ENCODE assay signal across 1 cellular context in genomic region chr14:89427426-89428162, GRCh38.
TF ChIP-seq lines count a peak whose summit lies in the region.

No MANE protein-coding gene starts in this region.

TF ChIP-seq in SK-N-SH, 30 proteins besides CTCF, POLR2A, EP300 and RAD21 (continued from another document):
- no peak for TF ChIP-seq EZH2phosphoT487 (IDR thresholded peaks at IDR 0.05; ENCODE audit: borderline replicate concordance, low read depth)
- TF ChIP-seq CHD2 (IDR thresholded peaks at IDR 0.05; ENCODE audit: low read length, partially characterized antibody): no peak
- TF ChIP-seq SIN3A (IDR thresholded peaks at IDR 0.05; ENCODE audit: borderline replicate concordance, low read depth, low read length): no peak
- TF ChIP-seq YY1 (IDR thresholded peaks at IDR 0.05; ENCODE audit: low read depth): no peak
- no peak for TF ChIP-seq REST (IDR thresholded peaks at IDR 0.05; ENCODE audit: low read depth, low read length)
- TF ChIP-seq SMC3 (IDR thresholded peaks at IDR 0.05; ENCODE audit: low read depth, low read length): no peak
- no peak for TF ChIP-seq MEF2A (IDR thresholded peaks at IDR 0.05; ENCODE audit: borderline replicate concordance, low read depth)
